ENCODE assay signal across 1 cellular context in the genomic region with DNA sequence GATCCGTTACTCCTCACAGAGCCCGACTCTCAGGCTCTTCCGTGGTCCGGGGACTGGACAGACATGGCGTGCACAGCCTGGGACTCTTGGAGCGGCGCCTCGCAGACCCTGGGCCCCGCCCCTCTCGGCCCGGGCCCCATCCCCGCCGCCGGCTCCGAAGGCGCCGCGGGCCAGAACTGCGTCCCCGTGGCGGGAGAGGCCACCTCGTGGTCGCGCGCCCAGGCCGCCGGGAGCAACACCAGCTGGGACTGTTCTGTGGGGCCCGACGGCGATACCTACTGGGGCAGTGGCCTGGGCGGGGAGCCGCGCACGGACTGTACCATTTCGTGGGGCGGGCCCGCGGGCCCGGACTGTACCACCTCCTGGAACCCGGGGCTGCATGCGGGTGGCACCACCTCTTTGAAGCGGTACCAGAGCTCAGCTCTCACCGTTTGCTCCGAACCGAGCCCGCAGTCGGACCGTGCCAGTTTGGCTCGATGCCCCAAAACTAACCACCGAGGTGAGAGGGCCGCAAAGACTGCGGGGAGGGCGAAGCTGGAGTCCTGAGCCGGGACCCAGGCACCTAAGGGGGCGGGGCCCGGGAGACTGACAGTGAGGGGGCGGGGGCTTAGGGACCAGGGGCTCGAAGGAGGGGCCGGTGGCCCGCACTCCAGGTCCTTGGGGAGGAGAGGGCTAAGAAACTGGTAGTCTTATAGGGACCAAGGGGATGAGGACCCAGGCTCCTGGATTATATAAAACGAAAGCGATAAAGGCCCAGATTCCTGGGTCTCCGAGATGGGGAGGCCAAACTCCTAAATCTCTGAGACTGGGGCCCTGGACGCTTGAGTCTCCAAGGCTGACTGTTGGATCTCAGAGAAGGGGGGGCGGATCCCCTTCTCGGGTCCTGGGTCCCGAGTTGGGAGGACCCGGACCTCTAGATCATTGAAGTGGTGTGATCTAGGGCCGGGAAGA.
TF ChIP-seq lines count a peak whose summit lies in the region.

No MANE protein-coding gene starts in this region.

TF ChIP-seq in HEK293, 187 proteins besides CTCF, POLR2A, EP300 and RAD21 (continued from another document and continues in another):
- peak; percentile 92 for TF ChIP-seq ZNF639 (tag by site-specific recombination; IDR thresholded peaks at IDR 0.05)
- TF ChIP-seq, protein P1, sequence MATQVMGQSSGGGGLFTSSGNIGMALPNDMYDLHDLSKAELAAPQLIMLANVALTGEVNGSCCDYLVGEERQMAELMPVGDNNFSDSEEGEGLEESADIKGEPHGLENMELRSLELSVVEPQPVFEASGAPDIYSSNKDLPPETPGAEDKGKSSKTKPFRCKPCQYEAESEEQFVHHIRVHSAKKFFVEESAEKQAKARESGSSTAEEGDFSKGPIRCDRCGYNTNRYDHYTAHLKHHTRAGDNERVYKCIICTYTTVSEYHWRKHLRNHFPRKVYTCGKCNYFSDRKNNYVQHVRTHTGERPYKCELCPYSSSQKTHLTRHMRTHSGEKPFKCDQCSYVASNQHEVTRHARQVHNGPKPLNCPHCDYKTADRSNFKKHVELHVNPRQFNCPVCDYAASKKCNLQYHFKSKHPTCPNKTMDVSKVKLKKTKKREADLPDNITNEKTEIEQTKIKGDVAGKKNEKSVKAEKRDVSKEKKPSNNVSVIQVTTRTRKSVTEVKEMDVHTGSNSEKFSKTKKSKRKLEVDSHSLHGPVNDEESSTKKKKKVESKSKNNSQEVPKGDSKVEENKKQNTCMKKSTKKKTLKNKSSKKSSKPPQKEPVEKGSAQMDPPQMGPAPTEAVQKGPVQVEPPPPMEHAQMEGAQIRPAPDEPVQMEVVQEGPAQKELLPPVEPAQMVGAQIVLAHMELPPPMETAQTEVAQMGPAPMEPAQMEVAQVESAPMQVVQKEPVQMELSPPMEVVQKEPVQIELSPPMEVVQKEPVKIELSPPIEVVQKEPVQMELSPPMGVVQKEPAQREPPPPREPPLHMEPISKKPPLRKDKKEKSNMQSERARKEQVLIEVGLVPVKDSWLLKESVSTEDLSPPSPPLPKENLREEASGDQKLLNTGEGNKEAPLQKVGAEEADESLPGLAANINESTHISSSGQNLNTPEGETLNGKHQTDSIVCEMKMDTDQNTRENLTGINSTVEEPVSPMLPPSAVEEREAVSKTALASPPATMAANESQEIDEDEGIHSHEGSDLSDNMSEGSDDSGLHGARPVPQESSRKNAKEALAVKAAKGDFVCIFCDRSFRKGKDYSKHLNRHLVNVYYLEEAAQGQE (tag by site-specific recombination; IDR thresholded peaks at IDR 0.05): peak; percentile 82
- TF ChIP-seq ZXDB (tag by site-specific recombination; IDR thresholded peaks at IDR 0.05): peak; percentile 98
- no peak for TF ChIP-seq ZNF704 (tag by site-specific recombination; IDR thresholded peaks at IDR 0.05)
- peak; percentile 74; the same call in 1 of the 2 replicates for TF ChIP-seq ZNF596 (tag by site-specific recombination; IDR thresholded peaks at IDR 0.05)
- TF ChIP-seq FEZF1 (tag by site-specific recombination; IDR thresholded peaks at IDR 0.05): no peak
- no peak; the same call in 1 of the 2 replicates for TF ChIP-seq ZNF623 (tag by site-specific recombination; IDR thresholded peaks at IDR 0.05)
- no peak for TF ChIP-seq ZNF514 (tag by site-specific recombination; IDR thresholded peaks at IDR 0.05)
- TF ChIP-seq OSR2 (tag by site-specific recombination; IDR thresholded peaks at IDR 0.05): peak; percentile 56; the same call in 1 of the 2 replicates
- peak; percentile 87 for TF ChIP-seq BCL11A (tag by site-specific recombination; IDR thresholded peaks at IDR 0.05; ENCODE audit: low read depth)
- TF ChIP-seq ZNF624 (tag by site-specific recombination; IDR thresholded peaks at IDR 0.05): no peak
- no peak for TF ChIP-seq ZNF362 (tag by site-specific recombination; IDR thresholded peaks at IDR 0.05)
- no peak for TF ChIP-seq ZNF510 (tag by site-specific recombination; IDR thresholded peaks at IDR 0.05; ENCODE audit: insufficient replicate concordance)
- peak; percentile 98 for TF ChIP-seq GLIS2 (tag by site-specific recombination; IDR thresholded peaks at IDR 0.05)
- peak; percentile 100 for TF ChIP-seq KLF8 (tag by site-specific recombination; IDR thresholded peaks at IDR 0.05)
- TF ChIP-seq ZFP41 (tag by site-specific recombination; IDR thresholded peaks at IDR 0.05; ENCODE audit: borderline replicate concordance): no peak
- TF ChIP-seq ZSCAN18 (tag by site-specific recombination; IDR thresholded peaks at IDR 0.05): peak; percentile 86
- TF ChIP-seq ZBTB48 (tag by site-specific recombination; IDR thresholded peaks at IDR 0.05): peak; percentile 96
- TF ChIP-seq ZNF423 (tag by site-specific recombination; IDR thresholded peaks at IDR 0.05): peak; percentile 58
- TF ChIP-seq KLF9 (tag by site-specific recombination; IDR thresholded peaks at IDR 0.05; ENCODE audit: low read depth): peak; percentile 99
- TF ChIP-seq ZSCAN23 (tag by site-specific recombination; IDR thresholded peaks at IDR 0.05): peak; percentile 95
- peak; percentile 90 for TF ChIP-seq IKZF3 (tag by site-specific recombination; IDR thresholded peaks at IDR 0.05)
- peak; percentile 93 for TF ChIP-seq ZNF580 (tag by site-specific recombination; IDR thresholded peaks at IDR 0.05)
- TF ChIP-seq SALL2 (tag by site-specific recombination; IDR thresholded peaks at IDR 0.05; ENCODE audit: borderline replicate concordance): no peak
- TF ChIP-seq ZNF660 (tag by site-specific recombination; IDR thresholded peaks at IDR 0.05): peak; percentile 96
- TF ChIP-seq ZFP37 (tag by site-specific recombination; IDR thresholded peaks at IDR 0.05): peak; percentile 99
- peak; percentile 89 for TF ChIP-seq ZBTB17 (tag by site-specific recombination; IDR thresholded peaks at IDR 0.05)
- TF ChIP-seq ZNF248 (tag by site-specific recombination; IDR thresholded peaks at IDR 0.05): no peak
- no peak for TF ChIP-seq ZNF473 (tag by site-specific recombination; IDR thresholded peaks at IDR 0.05)
- 0 out of 2 replicates have a peak, but pooled peaks have one; percentile 69 for TF ChIP-seq ZNF184 (tag by site-specific recombination; IDR thresholded peaks at IDR 0.05)
- TF ChIP-seq ZNF146 (tag by site-specific recombination; IDR thresholded peaks at IDR 0.05): peak; percentile 59
- no peak for TF ChIP-seq AEBP2 (tag by site-specific recombination; IDR thresholded peaks at IDR 0.05; ENCODE audit: borderline replicate concordance)
- peak; percentile 99 for TF ChIP-seq SP3 (tag by site-specific recombination; IDR thresholded peaks at IDR 0.05)
- TF ChIP-seq ZNF211 (tag by site-specific recombination; IDR thresholded peaks at IDR 0.05; ENCODE audit: low read depth): no peak
- TF ChIP-seq ZFP3 (tag by site-specific recombination; IDR thresholded peaks at IDR 0.05; ENCODE audit: low read depth): no peak
- TF ChIP-seq ZNF175 (tag by site-specific recombination; IDR thresholded peaks at IDR 0.05): no peak
- TF ChIP-seq ZSCAN16 (tag by site-specific recombination; IDR thresholded peaks at IDR 0.05): no peak; the same call in none of the 2 replicates
- peak; percentile 98 for TF ChIP-seq ZNF777 (tag by site-specific recombination; IDR thresholded peaks at IDR 0.05; ENCODE audit: borderline replicate concordance)
- no peak for TF ChIP-seq ZNF214 (tag by site-specific recombination; IDR thresholded peaks at IDR 0.05; ENCODE audit: borderline replicate concordance)
- 0 out of 2 replicates have a peak, but pooled peaks have one; percentile 20 for TF ChIP-seq ZNF558 (tag by site-specific recombination; IDR thresholded peaks at IDR 0.05)
- no peak for TF ChIP-seq ZNF830 (tag by site-specific recombination; IDR thresholded peaks at IDR 0.05; ENCODE audit: low read depth)
- TF ChIP-seq, protein P2, sequence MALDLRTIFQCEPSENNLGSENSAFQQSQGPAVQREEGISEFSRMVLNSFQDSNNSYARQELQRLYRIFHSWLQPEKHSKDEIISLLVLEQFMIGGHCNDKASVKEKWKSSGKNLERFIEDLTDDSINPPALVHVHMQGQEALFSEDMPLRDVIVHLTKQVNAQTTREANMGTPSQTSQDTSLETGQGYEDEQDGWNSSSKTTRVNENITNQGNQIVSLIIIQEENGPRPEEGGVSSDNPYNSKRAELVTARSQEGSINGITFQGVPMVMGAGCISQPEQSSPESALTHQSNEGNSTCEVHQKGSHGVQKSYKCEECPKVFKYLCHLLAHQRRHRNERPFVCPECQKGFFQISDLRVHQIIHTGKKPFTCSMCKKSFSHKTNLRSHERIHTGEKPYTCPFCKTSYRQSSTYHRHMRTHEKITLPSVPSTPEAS (tag by site-specific recombination; IDR thresholded peaks at IDR 0.05): peak; percentile 42
- TF ChIP-seq, protein P3, sequence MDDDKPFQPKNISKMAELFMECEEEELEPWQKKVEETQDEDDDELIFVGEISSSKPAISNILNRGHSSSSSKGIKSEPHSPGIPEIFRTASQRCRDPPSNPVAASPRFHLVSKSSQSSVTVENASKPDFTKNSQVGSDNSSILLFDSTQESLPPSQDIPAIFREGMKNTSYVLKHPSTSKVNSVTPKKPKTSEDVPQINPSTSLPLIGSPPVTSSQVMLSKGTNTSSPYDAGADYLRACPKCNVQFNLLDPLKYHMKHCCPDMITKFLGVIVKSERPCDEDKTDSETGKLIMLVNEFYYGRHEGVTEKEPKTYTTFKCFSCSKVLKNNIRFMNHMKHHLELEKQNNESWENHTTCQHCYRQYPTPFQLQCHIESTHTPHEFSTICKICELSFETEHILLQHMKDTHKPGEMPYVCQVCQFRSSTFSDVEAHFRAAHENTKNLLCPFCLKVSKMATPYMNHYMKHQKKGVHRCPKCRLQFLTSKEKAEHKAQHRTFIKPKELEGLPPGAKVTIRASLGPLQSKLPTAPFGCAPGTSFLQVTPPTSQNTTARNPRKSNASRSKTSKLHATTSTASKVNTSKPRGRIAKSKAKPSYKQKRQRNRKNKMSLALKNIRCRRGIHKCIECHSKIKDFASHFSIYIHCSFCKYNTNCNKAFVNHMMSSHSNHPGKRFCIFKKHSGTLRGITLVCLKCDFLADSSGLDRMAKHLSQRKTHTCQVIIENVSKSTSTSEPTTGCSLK (tag by site-specific recombination; IDR thresholded peaks at IDR 0.05): no peak
- TF ChIP-seq, protein P4, sequence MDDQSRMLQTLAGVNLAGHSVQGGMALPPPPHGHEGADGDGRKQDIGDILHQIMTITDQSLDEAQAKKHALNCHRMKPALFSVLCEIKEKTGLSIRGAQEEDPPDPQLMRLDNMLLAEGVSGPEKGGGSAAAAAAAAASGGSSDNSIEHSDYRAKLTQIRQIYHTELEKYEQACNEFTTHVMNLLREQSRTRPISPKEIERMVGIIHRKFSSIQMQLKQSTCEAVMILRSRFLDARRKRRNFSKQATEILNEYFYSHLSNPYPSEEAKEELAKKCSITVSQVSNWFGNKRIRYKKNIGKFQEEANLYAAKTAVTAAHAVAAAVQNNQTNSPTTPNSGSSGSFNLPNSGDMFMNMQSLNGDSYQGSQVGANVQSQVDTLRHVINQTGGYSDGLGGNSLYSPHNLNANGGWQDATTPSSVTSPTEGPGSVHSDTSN (CRISPR knock-in tag; IDR thresholded peaks at IDR 0.05): peak; percentile 88
- TF ChIP-seq ZNF621 (tag by site-specific recombination; IDR thresholded peaks at IDR 0.05): no peak
- peak; percentile 38; the same call in 1 of the 2 replicates for TF ChIP-seq ZNF221 (tag by site-specific recombination; IDR thresholded peaks at IDR 0.05; ENCODE audit: borderline replicate concordance)
